ENCODE assay signal across 18 cellular contexts in genomic region chr9:77021289-77021927, GRCh38. TPM values are rescaled to one million over a fixed set of nuclear protein-coding genes. Genes with fewer than 3 reads are reported as not detected.
A peak's percentile ranks its signal among the peaks of the same experiment; 100 is the strongest.
DNase-seq lines count a peak whose midpoint lies in the region; ATAC-seq and TF ChIP-seq lines count a peak whose summit lies in the region.
"Had no signal": no experiment of that assay in that cellular context is flagged by ENCODE, and none has a peak within 500 bp of the region (broad histone marks: within the 10 kb centered on the region; RNA-seq: fewer than 3 reads in every experiment).

No MANE protein-coding gene starts in this region.

- no peak for DNase-seq in activated CD8-positive, alpha-beta memory T cell treated with anti-CD3 and anti-CD28 coated beads, Interleukin-2, amount 10 ng/mL, durations not matched to agents 7 days and 5 days
- DNase-seq in activated CD8-positive, alpha-beta memory T cell treated with anti-CD3 and anti-CD28 coated beads for 24 hours: no peak
- DNase-seq in endodermal cell: no peak
- DNase-seq in osteoblast (ENCODE audit: insufficient read length, low spot score, missing footprints): peak; percentile 83
- DNase-seq in stimulated activated CD4-positive, alpha-beta T cell treated with anti-CD3 and anti-CD28 coated beads, Interleukin-1b, Interleukin-23, amount 100 ng/mL, for 48 hours: no peak
- DNase-seq in MG63: no peak
- DNase-seq: DND-41, heart left ventricle, Right ventricle myocardium superior, upper lobe of right lung, WERI-Rb-1 had no signal

- H3K9me3 ChIP-seq in endodermal cell (ENCODE audit: control insufficient read depth, low read length) (no peaks in the 10 kb centered on the region), osteoblast (ENCODE audit: low read depth, low read length) (peaks cover 4% of the 10 kb centered on the region), MG63 (no peaks in the 10 kb centered on the region)
- H3K9me3 ChIP-seq: heart left ventricle, upper lobe of right lung had no signal

- 1 to 3% methylated on average over 16 to 24 of the region's 24 CpGs for WGBS in endodermal cell (ENCODE audit: insufficient coverage in 1 of 2, insufficient read length in 1 of 2), 2 experiments

- no peak overlapping the region for H3K9ac ChIP-seq in endodermal cell (ENCODE audit: extremely low read depth, low read length, poor library complexity, severe bottlenecking)
- H3K9ac ChIP-seq: parathyroid adenoma had no signal

- H2AFZ ChIP-seq in osteoblast (ENCODE audit: low read length): no peak overlapping the region

- peak overlapping the region; percentile 67 for H3K27ac Mint-ChIP-seq in activated CD8-positive, alpha-beta memory T cell treated with anti-CD3 and anti-CD28 coated beads, Interleukin-2, amount 10 ng/mL, durations not matched to agents 7 days and 5 days
- H3K27ac Mint-ChIP-seq in IgD-negative memory B cell (peak overlapping the region; percentile 25 to 93 (median 56)), endodermal cell (no peak overlapping the region)

- no peaks in the 10 kb centered on the region for H3K79me2 ChIP-seq in osteoblast (ENCODE audit: insufficient read depth, low read length)
- H3K79me2 ChIP-seq: parathyroid adenoma had no signal

- H3K4me3 ChIP-seq in endodermal cell (ENCODE audit: low read length) (no peak overlapping the region), osteoblast (ENCODE audit: insufficient read depth, low read length) (no peak overlapping the region), MG63 (no peak overlapping the region)
- H3K4me3 ChIP-seq: cardiac muscle cell, upper lobe of right lung had no signal

- peaks cover 91% of the 10 kb centered on the region for H3K27me3 Mint-ChIP-seq in activated CD8-positive, alpha-beta memory T cell treated with anti-CD3 and anti-CD28 coated beads, Interleukin-2, amount 10 ng/mL, durations not matched to agents 7 days and 5 days
- H3K27me3 Mint-ChIP-seq in IgD-negative memory B cell (peaks cover 74% of the 10 kb centered on the region), endodermal cell (ENCODE audit: insufficient read depth) (peaks cover 99% of the 10 kb centered on the region)

- H3K36me3 Mint-ChIP-seq in activated CD8-positive, alpha-beta memory T cell treated with anti-CD3 and anti-CD28 coated beads, Interleukin-2, amount 10 ng/mL, durations not matched to agents 7 days and 5 days: peaks cover 6% of the 10 kb centered on the region
- H3K36me3 Mint-ChIP-seq in IgD-negative memory B cell (no peaks in the 10 kb centered on the region), endodermal cell (ENCODE audit: low read depth) (no peaks in the 10 kb centered on the region)

- H3K4me1 ChIP-seq in endodermal cell (ENCODE audit: control insufficient read depth, insufficient read depth, low read length) (no peaks in the 10 kb centered on the region), osteoblast (ENCODE audit: insufficient read depth, low read length) (no peaks in the 10 kb centered on the region)
- H3K4me1 ChIP-seq: parathyroid adenoma had no signal

- peaks cover 5% of the 10 kb centered on the region for H4K20me1 ChIP-seq in osteoblast (ENCODE audit: insufficient read depth, low read length)

- no peak for TF ChIP-seq CTCF in endodermal cell (conservative IDR thresholded peaks at IDR 0.05)
- TF ChIP-seq CTCF in osteoblast (IDR thresholded peaks at IDR 0.05; ENCODE audit: extremely low read depth, low read depth, low read length): no peak

- peaks cover 98% of the 10 kb centered on the region for H3K27me3 ChIP-seq in endodermal cell (ENCODE audit: control insufficient read depth, insufficient read depth, low read length, poor library complexity, severe bottlenecking)
- H3K27me3 ChIP-seq in osteoblast (ENCODE audit: insufficient read depth, low read length): peaks cover 97% of the 10 kb centered on the region
- H3K27me3 ChIP-seq in MG63: peaks cover 25% of the 10 kb centered on the region

- H3K4me2 ChIP-seq in osteoblast (ENCODE audit: insufficient read depth, low read length): no peak overlapping the region

- H3K36me3 ChIP-seq in endodermal cell (ENCODE audit: control insufficient read depth, insufficient read depth, low read length) (no peaks in the 10 kb centered on the region), osteoblast (ENCODE audit: insufficient read depth, low read length) (no peaks in the 10 kb centered on the region), MG63 (no peaks in the 10 kb centered on the region)
- H3K36me3 ChIP-seq: cardiac muscle cell, heart left ventricle, upper lobe of right lung, WERI-Rb-1 had no signal

- H3K27ac ChIP-seq in endodermal cell (ENCODE audit: low read depth, low read length) (no peak overlapping the region), osteoblast (ENCODE audit: low read depth, low read length) (no peak overlapping the region)
- H3K27ac ChIP-seq: cardiac muscle cell, heart left ventricle, HL-60, parathyroid adenoma, upper lobe of right lung, WERI-Rb-1 had no signal

- peaks cover 10% of the 10 kb centered on the region for H3K4me1 Mint-ChIP-seq in activated CD8-positive, alpha-beta memory T cell treated with anti-CD3 and anti-CD28 coated beads, Interleukin-2, amount 10 ng/mL, durations not matched to agents 7 days and 5 days
- H3K4me1 Mint-ChIP-seq in IgD-negative memory B cell (peaks cover 0 to 12% (median 3%) of the 10 kb centered on the region in 3 donors), endodermal cell (peaks cover 14% of the 10 kb centered on the region)

- no peak overlapping the region for H3K4me3 Mint-ChIP-seq in activated CD8-positive, alpha-beta memory T cell treated with anti-CD3 and anti-CD28 coated beads, Interleukin-2, amount 10 ng/mL, durations not matched to agents 7 days and 5 days
- H3K4me3 Mint-ChIP-seq in IgD-negative memory B cell (peak overlapping the region in 3 of 4 donors; percentile 40 to 73 (median 55)), endodermal cell (peak overlapping the region; percentile 25)

- no peak for ATAC-seq in activated CD8-positive, alpha-beta memory T cell treated with anti-CD3 and anti-CD28 coated beads, Interleukin-2, amount 10 ng/mL, durations not matched to agents 7 days and 5 days
- no peak for ATAC-seq in HG02973 (IDR thresholded peaks at IDR 0.05; ENCODE audit: unreplicated experiment)
- ATAC-seq: heart left ventricle had no signal

- no peaks in the 10 kb centered on the region for H3K9me3 Mint-ChIP-seq in activated CD8-positive, alpha-beta memory T cell treated with anti-CD3 and anti-CD28 coated beads, Interleukin-2, amount 10 ng/mL, durations not matched to agents 7 days and 5 days (ENCODE audit: low read depth)
- H3K9me3 Mint-ChIP-seq in IgD-negative memory B cell (peaks cover 1 to 12% (median 3%) of the 10 kb centered on the region in 3 donors), endodermal cell (no peaks in the 10 kb centered on the region)
- H3K9me3 Mint-ChIP-seq: activated T-helper 2 cell treated with anti-CD3 and anti-CD28 coated beads, Interferon-gamma antibody, Interleukin-2, Interleukin-4, amounts not matched to agents 10 μg/mL and 5 μg/mL and 100 μg/mL, durations not matched to agents 14 hours and 24 hours and 36 hours had no signal

- CTCF ChIA-PET in activated CD8-positive, alpha-beta memory T cell treated with anti-CD3 and anti-CD28 coated beads, Interleukin-2, amount 10 ng/mL, durations not matched to agents 7 days and 5 days (lab: Charles Lee): no interaction called here

RNA-seq across cellular contexts. Expression of gene FOXB2, which starts 2.0 kb away (rescaled TPM):
- not detected for total RNA-seq in activated CD8-positive, alpha-beta memory T cell treated with anti-CD3 and anti-CD28 coated beads, Interleukin-2, amount 10 ng/mL, durations not matched to agents 7 days and 5 days
- not detected for polyA plus RNA-seq in IgD-negative memory B cell
- not detected for total RNA-seq in endodermal cell
- polyA plus RNA-seq in endodermal cell (2013, experiment 1 of 2): not detected
- not detected for polyA plus RNA-seq in endodermal cell (2013, experiment 2 of 2)
- not detected in 2 replicates for total RNA-seq in osteoblast
- total RNA-seq in MG63 (2014; rRNA removed; shearing (Covaris generic); ENCODE audit: low replicate concordance): not detected in 2 replicates
- total RNA-seq: activated T-helper 2 cell treated with anti-CD3 and anti-CD28 coated beads, Interferon-gamma antibody, Interleukin-2, Interleukin-4, amounts not matched to agents 10 μg/mL and 5 μg/mL and 100 μg/mL, durations not matched to agents 14 hours and 24 hours and 36 hours; cardiac muscle cell; heart left ventricle; lung microvascular endothelial cell; Right ventricle myocardium superior; upper lobe of right lung had no signal
- polyA plus RNA-seq: cardiac muscle cell, heart left ventricle had no signal
